ENCODE assay signal across 8 cellular contexts in the genomic region with DNA sequence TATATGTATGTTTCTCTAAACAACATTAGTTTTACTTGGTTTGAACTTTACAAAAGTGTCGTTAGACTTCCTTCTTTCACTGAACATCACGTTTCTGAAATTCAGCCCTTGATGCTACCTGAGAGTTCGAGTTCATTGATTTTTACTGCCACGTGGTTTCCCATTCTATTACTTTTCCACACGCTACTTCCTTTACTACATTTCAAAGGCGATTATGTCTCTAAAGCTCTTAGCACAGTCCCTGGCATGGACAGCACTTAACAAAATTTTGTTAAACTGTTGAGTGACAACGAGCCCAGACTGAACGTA. TPM values are rescaled to one million over a fixed set of nuclear protein-coding genes. Genes with fewer than 3 reads are reported as not detected.
DNase-seq lines count a peak whose midpoint lies in the region; ATAC-seq and TF ChIP-seq lines count a peak whose summit lies in the region.

No MANE protein-coding gene starts in this region.

- H3K4me1 ChIP-seq in fibroblast of lung (ENCODE audit: control insufficient read depth, extremely low read depth, insufficient read depth, low read length) (peaks cover 7% of the 10 kb centered on the region), spleen (peaks cover 11 to 64% (median 28%) of the 10 kb centered on the region in 6 donors)

- DNase-seq in LNCaP clone FGC (ENCODE audit: low read depth) (no peak), fibroblast of lung (ENCODE audit: low read depth in 2 of 2) (no peak), spleen (no peak), NCI-H2107 treated with DMSO at 0.1 percent for 48 hours (lab: John Stamatoyannopoulos, UW; ENCODE audit: unreplicated experiment) (no peak), OCI-M1 (lab: John Stamatoyannopoulos, UW) (no peak), A172 (ENCODE audit: low spot score) (no peak)
- DNase-seq in activated CD8-positive, alpha-beta memory T cell treated with anti-CD3 and anti-CD28 coated beads, Interleukin-2, amount 50 U/mL, for 48 hours: no peak

- H4K20me1 ChIP-seq in fibroblast of lung (ENCODE audit: control insufficient read depth, extremely low read depth, insufficient read depth, low read length): no peaks in the 10 kb centered on the region

- H3K27me3 ChIP-seq in fibroblast of lung (ENCODE audit: control insufficient read depth, insufficient read depth, low read length) (no peaks in the 10 kb centered on the region), spleen (replicated peaks in 1 of 7) (no peaks in the 10 kb centered on the region)

- H2AFZ ChIP-seq in fibroblast of lung (ENCODE audit: low read length): peak overlapping the region; percentile 93

- ATAC-seq in GM21381 (IDR thresholded peaks at IDR 0.05; ENCODE audit: unreplicated experiment): peak; percentile 9

- no peaks in the 10 kb centered on the region for H3K36me3 ChIP-seq in fibroblast of lung (ENCODE audit: control insufficient read depth, insufficient read depth, low read length)
- no peaks in the 10 kb centered on the region for H3K36me3 ChIP-seq in spleen

- no peak for TF ChIP-seq CTCF in LNCaP clone FGC (IDR thresholded peaks at IDR 0.05; ENCODE audit: control insufficient read depth, extremely low read depth, insufficient read depth)
- no peak for TF ChIP-seq CTCF in fibroblast of lung (conservative IDR thresholded peaks at IDR 0.05 in 1 of 2, IDR thresholded peaks at IDR 0.05 in 1 of 2; ENCODE audit: low read depth in 1 of 2, low read length in 2 of 2)
- TF ChIP-seq CTCF in spleen (IDR thresholded peaks at IDR 0.05 in 8 of 11, conservative IDR thresholded peaks at IDR 0.05 in 3 of 11): no peak

- H3K4me3 ChIP-seq in LNCaP clone FGC (ENCODE audit: low read depth, low read length) (peak overlapping the region; percentile 26; the same call in 1 of the 2 replicates), fibroblast of lung (replicated peaks in 1 of 4; ENCODE audit: control extremely low read depth in 1 of 4, insufficient read depth in 1 of 4, low read depth in 3 of 4, low read length in 4 of 4) (peak overlapping the region in 3 of 4 experiments; percentile 24 to 58 (median 27)), spleen (peak overlapping the region; percentile 24 to 89 (median 83))

- H3K79me2 ChIP-seq in fibroblast of lung (ENCODE audit: control insufficient read depth, insufficient read depth, low read length): no peaks in the 10 kb centered on the region

- H3K9ac ChIP-seq in fibroblast of lung (ENCODE audit: insufficient read depth, low read length): no peak overlapping the region

- TF ChIP-seq POLR2A in spleen (IDR thresholded peaks at IDR 0.05): no peak

- no peak overlapping the region for H3K27ac ChIP-seq in fibroblast of lung (ENCODE audit: insufficient read depth, low read length)
- H3K27ac ChIP-seq in spleen: peak overlapping the region; percentile 37 to 86 (median 80)

- peak overlapping the region; percentile 82 for H3K4me2 ChIP-seq in fibroblast of lung (ENCODE audit: extremely low read depth, insufficient read depth, low read length)

- intact Hi-C loops in spleen (cut with DNase I; ENCODE audit: low total_unique reads): no loop called here

- 8 to 15% (median 14%) methylated on average over 8 of the region's 8 CpGs for WGBS in spleen, 5 donors

- no peaks in the 10 kb centered on the region for H3K9me3 ChIP-seq in fibroblast of lung (ENCODE audit: control insufficient read depth, insufficient read depth, low read depth, low read length)
- no peaks in the 10 kb centered on the region for H3K9me3 ChIP-seq in spleen

RNA-seq across cellular contexts. Expression of a gene that starts 15.9 kb away (rescaled TPM):
- total RNA-seq in fibroblast of lung (24.7 and 43.4 TPM in 2 replicates), spleen (100 to 1,000 TPM; 126 to 254 (median 226) TPM)
- polyA plus RNA-seq in fibroblast of lung (60.0 and 61.6 TPM in 2 replicates), spleen (100 to 1,000 TPM in 2 of 3 donors, 10 to 100 TPM in 1; 62.2 to 116 (median 102) TPM)
- 90.7 and 110 TPM in 2 replicates for polyA plus RNA-seq in fibroblast of lung (2012)
- 91.7 and 92.6 TPM in 2 replicates for polyA minus RNA-seq in fibroblast of lung (ENCODE audit: low replicate concordance)
- 51.9 and 58.7 TPM in 2 replicates for total RNA-seq in A172 (2014; rRNA removed; shearing (Covaris generic))

Comparison
In these comparisons a context has a peak if more than half of its experiments do, and no peak if none do; other contexts are left out.
1. H3K4me3 ChIP-seq: peak in every context shown above with its lines; median percentile 83 in spleen; 27 in fibroblast of lung; 26 in LNCaP clone FGC.